Comparison of ENCODE assay signal across 17 cellular contexts in the genomic region with DNA sequence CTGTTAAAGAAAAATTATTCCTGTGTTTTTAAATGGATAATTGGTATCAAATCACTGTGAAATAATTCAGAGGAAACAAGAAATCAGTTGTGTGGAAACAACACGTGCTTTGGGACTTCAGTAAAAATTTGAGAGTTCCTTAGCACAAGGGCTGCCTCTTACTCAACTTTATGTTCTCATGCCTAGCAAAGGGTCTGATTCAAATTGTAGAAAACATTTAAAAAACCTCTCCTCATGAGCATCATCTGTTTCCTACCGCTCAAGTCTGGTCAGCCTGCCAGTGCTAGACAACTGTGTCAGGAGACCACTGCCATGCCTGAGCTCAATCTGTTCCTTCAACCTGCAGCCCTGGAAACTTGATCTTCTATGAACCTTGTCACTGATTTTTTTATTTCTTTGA.
DNase-seq lines count a peak whose midpoint lies in the region; ATAC-seq and TF ChIP-seq lines count a peak whose summit lies in the region.
"Had no signal": no experiment of that assay in that cellular context is flagged by ENCODE, and none has a peak within 500 bp of the region (broad histone marks: within the 10 kb centered on the region; RNA-seq: fewer than 3 reads in every experiment).

No MANE protein-coding gene starts in this region.

- H3K4me3 Mint-ChIP-seq in osteocyte (ENCODE audit: unreplicated experiment) = no peak overlapping the region
- H3K4me3 Mint-ChIP-seq: CD8-positive, alpha-beta memory T cell; GM23338; HFFc6 had no signal

- CTCF ChIA-PET in SK-N-SH (lab: Yijun Ruan, JAX) = no interaction called here

- no peaks in the 10 kb centered on the region for H3F3A ChIP-seq in SK-N-SH (replicated peaks; ENCODE audit: insufficient read depth)

- 0 out of 4 replicates have a peak overlapping the region, but pooled peaks of 1 of the 2 experiments have one; percentile 3 for H3K27ac ChIP-seq in SK-N-SH (ENCODE audit: low read depth in 2 of 2, low read length in 1 of 2)
- H3K27ac ChIP-seq: Peyer's patch had no signal

- peak overlapping the region; percentile 34 for H3K27ac Mint-ChIP-seq in osteocyte (ENCODE audit: unreplicated experiment)
- H3K27ac Mint-ChIP-seq: CD8-positive, alpha-beta memory T cell; GM23338; HFFc6 had no signal

- peak; percentile 52 for DNase-seq in EH (ENCODE audit: low read depth)
- no peak for DNase-seq in SK-N-SH
- DNase-seq in fibroblast of gingiva (ENCODE audit: low read depth) = peak; percentile 52
- no peak for DNase-seq in osteocyte (ENCODE audit: extremely low spot score, unreplicated experiment)
- no peak for DNase-seq in NCI-H446 treated with DMSO at 0.1 percent for 48 hours (lab: John Stamatoyannopoulos, UW)
- no peak for DNase-seq in stimulated activated CD4-positive, alpha-beta T cell treated with anti-CD3 and anti-CD28 coated beads, Interleukin-15, amount 100 ng/mL, for 24 hours
- no peak for DNase-seq in DMS53 (lab: John Stamatoyannopoulos, UW)
- DNase-seq: BE2C; CD8-positive, alpha-beta memory T cell; HFFc6; KBM-7; NCI-H1092 treated with DMSO at 0.1 percent for 48 hours; NCI-H187 treated with DMSO at 0.1 percent for 48 hours; Peyer's patch; Right ventricle myocardium superior had no signal

- no peak for ATAC-seq in GM18868 (IDR thresholded peaks at IDR 0.05; ENCODE audit: unreplicated experiment)
- ATAC-seq: GM23338 had no signal

- peaks cover 4% of the 10 kb centered on the region for H3K9me3 Mint-ChIP-seq in osteocyte (ENCODE audit: unreplicated experiment)

- H3K27me3 ChIP-seq in SK-N-SH (ENCODE audit: insufficient read depth) = no peaks in the 10 kb centered on the region
- H3K27me3 ChIP-seq: BE2C, Peyer's patch had no signal

- 76% methylated on average over 2 of the region's 2 CpGs for WGBS in SK-N-SH (ENCODE audit: low lambda C conversion rate)

- H2AFZ ChIP-seq in SK-N-SH (ENCODE audit: low read depth) = peak overlapping the region; percentile 57; the same call in 1 of the 2 replicates
- H2AFZ ChIP-seq: GM23338 had no signal

- H3K9me2 ChIP-seq in SK-N-SH = no peaks in the 10 kb centered on the region

- no peaks in the 10 kb centered on the region for H4K20me1 ChIP-seq in SK-N-SH (ENCODE audit: insufficient read depth)

- H3K4me2 ChIP-seq in SK-N-SH = no peak overlapping the region
- H3K4me2 ChIP-seq: GM23338 had no signal

- H3K4me1 Mint-ChIP-seq in osteocyte (ENCODE audit: unreplicated experiment) = peaks cover 13% of the 10 kb centered on the region
- H3K4me1 Mint-ChIP-seq: CD8-positive, alpha-beta memory T cell; GM23338 had no signal

- H3K9ac ChIP-seq in SK-N-SH = no peak overlapping the region

- POLR2A ChIA-PET in SK-N-SH (lab: Yijun Ruan, JAX) = no interaction called here

- TF ChIP-seq EP300 in SK-N-SH (IDR thresholded peaks at IDR 0.05; ENCODE audit: borderline replicate concordance in 1 of 2, low read depth in 1 of 2, low read length in 1 of 2) = no peak

- no peak for TF ChIP-seq CTCF in SK-N-SH (IDR thresholded peaks at IDR 0.05)
- no peak for TF ChIP-seq CTCF in osteocyte (IDR thresholded peaks at IDR 0.05)

- no peaks in the 10 kb centered on the region for H3K79me2 ChIP-seq in SK-N-SH (ENCODE audit: insufficient read depth)

- H3K27me3 Mint-ChIP-seq in osteocyte (ENCODE audit: unreplicated experiment) = no peaks in the 10 kb centered on the region
- H3K27me3 Mint-ChIP-seq: CD8-positive, alpha-beta memory T cell had no signal

- no peak overlapping the region for H3K4me3 ChIP-seq in SK-N-SH (ENCODE audit: low read depth in 2 of 2, low read length in 1 of 2)
- H3K4me3 ChIP-seq: GM23338, Peyer's patch had no signal

- no peaks in the 10 kb centered on the region for H3K36me3 Mint-ChIP-seq in osteocyte (ENCODE audit: unreplicated experiment)
- H3K36me3 Mint-ChIP-seq: CD8-positive, alpha-beta memory T cell had no signal

- H3K4me1 ChIP-seq in SK-N-SH (ENCODE audit: control insufficient read depth in 1 of 2, insufficient read depth in 2 of 2, low read depth in 1 of 2, low read length in 1 of 2) = peaks cover 0 to 2% of the 10 kb centered on the region in 2 experiments; a peak in 1 of 4 replicates
- H3K4me1 ChIP-seq: BE2C, Peyer's patch had no signal

- no peak for TF ChIP-seq RAD21 in SK-N-SH (IDR thresholded peaks at IDR 0.05; ENCODE audit: low read length)

- H3K9me3 ChIP-seq in SK-N-SH = no peaks in the 10 kb centered on the region
- H3K9me3 ChIP-seq: BE2C, Peyer's patch had no signal

- H3K36me3 ChIP-seq in SK-N-SH (replicated peaks in 1 of 2; ENCODE audit: control insufficient read depth in 1 of 2, insufficient read depth in 2 of 2, low read length in 1 of 2) = no peaks in the 10 kb centered on the region
- H3K36me3 ChIP-seq: BE2C, Peyer's patch had no signal

TF ChIP-seq in SK-N-SH, 30 proteins besides CTCF, POLR2A, EP300 and RAD21:
- no peak for TF ChIP-seq GABPA (IDR thresholded peaks at IDR 0.05; ENCODE audit: low read depth)
- no peak for TF ChIP-seq CHD2 (IDR thresholded peaks at IDR 0.05; ENCODE audit: low read length, partially characterized antibody)
- TF ChIP-seq RCOR1 (IDR thresholded peaks at IDR 0.05; ENCODE audit: low read length) = no peak
- no peak for TF ChIP-seq ELF1 (IDR thresholded peaks at IDR 0.05)
- no peak for TF ChIP-seq SIN3A (IDR thresholded peaks at IDR 0.05; ENCODE audit: borderline replicate concordance, low read depth, low read length)
- TF ChIP-seq REST (IDR thresholded peaks at IDR 0.05; ENCODE audit: low read depth, low read length) = no peak
- TF ChIP-seq, protein P1, sequence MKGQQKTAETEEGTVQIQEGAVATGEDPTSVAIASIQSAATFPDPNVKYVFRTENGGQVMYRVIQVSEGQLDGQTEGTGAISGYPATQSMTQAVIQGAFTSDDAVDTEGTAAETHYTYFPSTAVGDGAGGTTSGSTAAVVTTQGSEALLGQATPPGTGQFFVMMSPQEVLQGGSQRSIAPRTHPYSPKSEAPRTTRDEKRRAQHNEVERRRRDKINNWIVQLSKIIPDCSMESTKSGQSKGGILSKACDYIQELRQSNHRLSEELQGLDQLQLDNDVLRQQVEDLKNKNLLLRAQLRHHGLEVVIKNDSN (IDR thresholded peaks at IDR 0.05; ENCODE audit: borderline replicate concordance, low read depth) = no peak
- no peak for TF ChIP-seq TAF1 (IDR thresholded peaks at IDR 0.05; ENCODE audit: borderline replicate concordance, low read depth, low read length)
- no peak for TF ChIP-seq ZBTB33 (IDR thresholded peaks at IDR 0.05; ENCODE audit: borderline replicate concordance, low read depth)
- no peak for TF ChIP-seq IRF3 (IDR thresholded peaks at IDR 0.05; ENCODE audit: low read depth, low read length)

Comparison
In these comparisons a context has a peak if more than half of its experiments do, and no peak if none do; other contexts are left out.
1. DNase-seq: peak in EH (single experiment) and fibroblast of gingiva (single experiment); none in SK-N-SH (single experiment), osteocyte (single experiment), NCI-H446 treated with DMSO at 0.1 percent for 48 hours (single experiment), stimulated activated CD4-positive, alpha-beta T cell treated with anti-CD3 and anti-CD28 coated beads, Interleukin-15, amount 100 ng/mL, for 24 hours (single experiment) and DMS53 (single experiment).